In the genomic region with DNA sequence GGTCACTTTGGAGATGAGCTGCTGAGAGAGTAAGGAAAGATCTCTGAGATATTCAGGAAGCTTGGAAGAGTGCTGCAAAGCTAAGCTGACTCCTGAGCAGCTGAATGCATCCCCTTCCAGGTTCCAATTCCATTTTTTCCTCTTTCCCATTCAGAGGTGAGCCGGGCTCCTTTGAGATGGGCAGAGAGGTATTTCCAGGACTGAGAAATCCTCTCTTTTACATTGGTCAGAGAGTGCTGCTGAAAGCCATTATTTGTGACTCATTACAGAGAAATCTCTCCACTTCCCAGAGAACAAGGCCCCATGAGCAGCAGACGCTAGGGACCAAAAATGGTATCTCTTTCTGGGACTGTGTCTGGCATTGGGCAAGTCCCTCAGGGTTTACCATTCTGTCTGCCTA, we compare ENCODE assay signal across 1 cellular context.
TF ChIP-seq lines count a peak whose summit lies in the region.

No MANE protein-coding gene starts in this region.

TF ChIP-seq in HepG2, 621 proteins besides CTCF, POLR2A, EP300 and RAD21:
- TF ChIP-seq PRDM15 (CRISPR knock-in tag; IDR thresholded peaks at IDR 0.05) (peak; percentile 72), RFXANK (CRISPR knock-in tag; IDR thresholded peaks at IDR 0.05) (no peak)
